8 cellular contexts compared by ENCODE assay signal in the genomic region with DNA sequence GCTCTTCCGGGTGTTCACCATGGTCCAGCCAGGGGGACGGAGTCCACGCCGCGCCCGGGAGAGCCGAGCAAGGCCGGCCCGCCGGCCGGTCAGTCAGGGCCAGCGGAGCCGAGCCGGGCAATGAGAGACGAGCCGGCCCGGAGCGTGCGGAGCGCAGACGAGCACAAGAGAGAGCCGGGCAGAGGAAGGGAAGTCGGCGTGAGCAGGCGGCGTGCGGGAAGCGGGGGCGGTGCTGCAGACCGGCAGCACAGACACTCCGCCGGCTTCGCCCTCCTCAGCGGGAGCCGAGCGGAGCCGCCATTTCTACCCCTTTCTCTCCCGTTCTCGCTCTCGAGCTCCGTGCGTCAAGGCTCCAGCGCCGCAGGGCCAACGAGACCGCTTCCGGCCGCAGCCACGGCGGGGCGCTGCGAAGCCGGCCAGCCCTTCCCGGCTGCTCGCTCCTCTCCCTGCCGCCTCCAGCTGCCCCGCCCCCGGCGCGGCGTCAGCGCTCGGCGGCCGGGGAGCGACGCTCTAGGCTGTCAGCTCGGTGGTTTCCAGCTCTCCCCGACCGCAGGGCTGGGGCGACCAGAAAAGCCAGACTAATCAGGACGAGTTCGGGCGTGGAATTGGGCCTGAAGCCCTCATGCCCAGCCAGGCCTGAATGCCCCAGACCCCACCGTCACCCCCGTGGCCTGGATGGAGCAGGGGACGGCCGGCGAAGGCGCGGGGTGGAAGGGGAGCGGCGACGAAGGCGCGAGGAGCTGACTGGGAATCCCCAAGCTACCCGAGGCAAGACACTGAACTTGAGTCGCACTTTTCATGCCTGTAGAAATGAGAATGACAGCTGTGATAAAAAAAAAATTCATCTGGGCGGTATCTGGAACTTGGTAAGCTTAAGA. TPM values are rescaled to one million over a fixed set of nuclear protein-coding genes. Genes with fewer than 3 reads are reported as not detected.
DNase-seq lines count a peak whose midpoint lies in the region; ATAC-seq and TF ChIP-seq lines count a peak whose summit lies in the region.

TSS of gene ATAD2B (minus strand) at position 374 of the 878 bp plus-strand sequence. CDS start at position 21, 353 bp downstream.

- DNase-seq in EL (peak; percentile 94), GOT3 (lab: John Stamatoyannopoulos, UW) (peak; percentile 86), RPMI8226 (peak; percentile 97), fibroblast of peridontal ligament (ENCODE audit: extremely low read depth) (peak; percentile 92)
- peak; percentile 96 for DNase-seq in natural killer cell treated with Interleukin-12 subunit alpha and Interleukin-12 subunit beta and Interleukin-15 and Interleukin-18, amount 100 ng/mL, for 72 hours (ENCODE audit: low spot score)
- peak; percentile 96 for DNase-seq in stimulated activated naive CD8-positive, alpha-beta T cell treated with anti-CD3 and anti-CD28 coated beads, Interleukin-15, Interleukin-2, amounts not matched to agents 100 U/mL and 50 U/mL, for 24 hours

- H3K27me3 Mint-ChIP-seq in activated T-helper 17 cell treated with anti-CD3 and anti-CD28 coated beads, Interleukin-2, amount 50 U/mL, for 72 hours: no peaks in the 10 kb centered on the region
- no peaks in the 10 kb centered on the region for H3K27me3 Mint-ChIP-seq in natural killer cell treated with Interleukin-12 subunit alpha and Interleukin-12 subunit beta and Interleukin-15 and Interleukin-18, amount 100 ng/mL, for 72 hours

- no peaks in the 10 kb centered on the region for H3K36me3 Mint-ChIP-seq in activated T-helper 17 cell treated with anti-CD3 and anti-CD28 coated beads, Interleukin-2, amount 50 U/mL, for 72 hours (ENCODE audit: low read depth)
- no peaks in the 10 kb centered on the region for H3K36me3 Mint-ChIP-seq in natural killer cell treated with Interleukin-12 subunit alpha and Interleukin-12 subunit beta and Interleukin-15 and Interleukin-18, amount 100 ng/mL, for 72 hours

- no peaks in the 10 kb centered on the region for H3K9me3 Mint-ChIP-seq in activated T-helper 17 cell treated with anti-CD3 and anti-CD28 coated beads, Interleukin-2, amount 50 U/mL, for 72 hours
- H3K9me3 Mint-ChIP-seq in natural killer cell treated with Interleukin-12 subunit alpha and Interleukin-12 subunit beta and Interleukin-15 and Interleukin-18, amount 100 ng/mL, for 72 hours: no peaks in the 10 kb centered on the region

- H3K4me1 Mint-ChIP-seq in activated T-helper 17 cell treated with anti-CD3 and anti-CD28 coated beads, Interleukin-2, amount 50 U/mL, for 72 hours: peaks cover 24% of the 10 kb centered on the region
- peaks cover 32 to 48% of the 10 kb centered on the region in 2 donors for H3K4me1 Mint-ChIP-seq in natural killer cell treated with Interleukin-12 subunit alpha and Interleukin-12 subunit beta and Interleukin-15 and Interleukin-18, amount 100 ng/mL, for 72 hours (ENCODE audit: low read depth in 2 of 2)

- peak; percentile 87 for TF ChIP-seq CTCF in LNCAP (IDR thresholded peaks at IDR 0.05)

- peak within 1 kb of the TSS; percentile 98 for H3K27ac Mint-ChIP-seq in activated T-helper 17 cell treated with anti-CD3 and anti-CD28 coated beads, Interleukin-2, amount 50 U/mL, for 72 hours
- H3K27ac Mint-ChIP-seq in natural killer cell treated with Interleukin-12 subunit alpha and Interleukin-12 subunit beta and Interleukin-15 and Interleukin-18, amount 100 ng/mL, for 72 hours: peak within 1 kb of the TSS; percentile 83 to 98

- peak within 1 kb of the TSS; percentile 91 for H3K4me3 Mint-ChIP-seq in activated T-helper 17 cell treated with anti-CD3 and anti-CD28 coated beads, Interleukin-2, amount 50 U/mL, for 72 hours
- peak within 1 kb of the TSS; percentile 89 for H3K4me3 Mint-ChIP-seq in natural killer cell treated with Interleukin-12 subunit alpha and Interleukin-12 subunit beta and Interleukin-15 and Interleukin-18, amount 100 ng/mL, for 72 hours

- ATAC-seq in activated T-helper 17 cell treated with anti-CD3 and anti-CD28 coated beads, Interleukin-2, amount 50 U/mL, for 72 hours (replicated peaks): peak; percentile 83
- peak; percentile 91 to 93 for ATAC-seq in natural killer cell treated with Interleukin-12 subunit alpha and Interleukin-12 subunit beta and Interleukin-15 and Interleukin-18, amount 100 ng/mL, for 72 hours
- peak; percentile 89 for ATAC-seq in stimulated activated naive CD8-positive, alpha-beta T cell treated with anti-CD3 and anti-CD28 coated beads, Interleukin-15, Interleukin-2, amounts not matched to agents 100 U/mL and 50 U/mL, for 24 hours

RNA-seq across cellular contexts. Expression of gene ATAD2B, which starts in this region (rescaled TPM):
- total RNA-seq in activated T-helper 17 cell treated with anti-CD3 and anti-CD28 coated beads, Interleukin-2, amount 50 U/mL, for 72 hours: 10 to 100 TPM; 11.6 to 12.4 TPM
- total RNA-seq in natural killer cell treated with Interleukin-12 subunit alpha and Interleukin-12 subunit beta and Interleukin-15 and Interleukin-18, amount 100 ng/mL, for 72 hours: 10 to 100 TPM; 36.2 to 44.5 TPM

Comparison
In these comparisons a context has a peak if more than half of its experiments do, and no peak if none do; other contexts are left out.
1. Peak in every context shown above with its lines: DNase-seq and ATAC-seq.